ENCODE assay signal across 8 cellular contexts in the genomic region with DNA sequence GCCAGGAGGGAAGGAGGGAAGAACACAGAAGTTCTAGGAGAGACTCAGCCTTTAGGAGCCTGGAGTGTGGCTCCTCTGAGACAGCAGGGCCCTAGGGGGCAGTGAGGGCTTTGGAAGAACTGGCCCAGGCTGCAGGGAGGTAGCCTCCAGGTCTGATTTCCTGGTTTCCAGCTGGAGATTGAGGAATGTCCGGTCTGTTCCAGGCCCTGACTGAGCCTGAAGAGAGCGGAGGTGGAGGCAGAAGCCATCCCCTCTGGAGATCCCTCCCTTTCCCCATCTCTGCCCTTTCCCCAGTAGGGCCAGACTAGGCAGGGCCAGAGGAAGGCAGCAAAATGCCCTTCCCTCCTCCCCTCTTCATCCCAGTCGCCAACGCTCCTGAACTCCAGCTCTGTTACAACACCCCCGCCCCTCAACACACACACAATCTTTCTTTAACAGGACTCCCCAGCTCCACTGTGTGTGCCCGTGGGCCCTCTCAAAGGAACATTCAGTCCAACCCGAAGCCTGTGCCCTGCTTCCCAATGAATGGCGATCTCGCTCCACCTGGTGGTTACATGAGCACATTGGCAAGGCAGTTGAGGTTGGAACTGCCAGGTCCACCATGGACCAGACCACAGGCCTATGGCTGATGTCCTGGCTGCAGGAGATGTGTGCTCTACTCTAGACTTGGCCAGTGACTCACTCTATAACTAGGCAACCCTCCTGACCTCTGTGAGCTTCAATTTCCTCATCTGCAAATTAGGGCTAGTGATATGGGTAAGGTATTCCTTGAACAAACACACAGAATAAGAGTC. TPM values are rescaled to one million over a fixed set of nuclear protein-coding genes. Genes with fewer than 3 reads are reported as not detected.
DNase-seq lines count a peak whose midpoint lies in the region; ATAC-seq, FAIRE-seq and TF ChIP-seq lines count a peak whose summit lies in the region.

No MANE protein-coding gene starts in this region.

- no peak overlapping the region for H3K4me3 ChIP-seq in fibroblast of lung (replicated peaks in 1 of 4; ENCODE audit: control extremely low read depth in 1 of 4, insufficient read depth in 1 of 4, low read depth in 3 of 4, low read length in 4 of 4)
- H3K4me3 ChIP-seq in naive thymus-derived CD4-positive, alpha-beta T cell (ENCODE audit: low read length): no peak overlapping the region

- H3K9me3 Mint-ChIP-seq in activated T-helper 1 cell treated with anti-CD3 and anti-CD28 coated beads, Interleukin-12 subunit alpha, Interleukin-12 subunit beta, Interleukin-2, Interleukin-4 antibody, amounts not matched to agents 30 ng/mL and 10 ng/mL and 1 ng/mL, durations not matched to agents 14 hours and 24 hours and 36 hours: no peaks in the 10 kb centered on the region
- no peaks in the 10 kb centered on the region for H3K9me3 Mint-ChIP-seq in naive thymus-derived CD4-positive, alpha-beta T cell

- peaks cover 1% of the 10 kb centered on the region for H3K36me3 ChIP-seq in fibroblast of lung (ENCODE audit: control insufficient read depth, insufficient read depth, low read length)
- H3K36me3 ChIP-seq in naive thymus-derived CD4-positive, alpha-beta T cell (ENCODE audit: control insufficient read depth in 2 of 3, insufficient read depth in 3 of 3, low read length in 3 of 3): no peaks in the 10 kb centered on the region

- in situ Hi-C loops in ACHN (cut with HindIII; ENCODE audit: low pct_ligation_motif_present, low pct_unique_long_range_greater_than_20kb, low sequenced_read_pairs): no loop called here
- in situ Hi-C loops in KBM-7 (cut with MboI; ENCODE audit: low pct_unique_long_range_greater_than_20kb, low sequenced_read_pairs): no loop called here

- H2AFZ ChIP-seq in fibroblast of lung (ENCODE audit: low read length): peak overlapping the region; percentile 75

- peak; percentile 91 to 92 for TF ChIP-seq CTCF in fibroblast of lung (conservative IDR thresholded peaks at IDR 0.05 in 1 of 2, IDR thresholded peaks at IDR 0.05 in 1 of 2; ENCODE audit: low read depth in 1 of 2, low read length in 2 of 2)

- H3K79me2 ChIP-seq in fibroblast of lung (ENCODE audit: control insufficient read depth, insufficient read depth, low read length): no peaks in the 10 kb centered on the region

- H3K27ac Mint-ChIP-seq in activated T-helper 1 cell treated with anti-CD3 and anti-CD28 coated beads, Interleukin-12 subunit alpha, Interleukin-12 subunit beta, Interleukin-2, Interleukin-4 antibody, amounts not matched to agents 30 ng/mL and 10 ng/mL and 1 ng/mL, durations not matched to agents 14 hours and 24 hours and 36 hours: peak overlapping the region; percentile 88
- peak overlapping the region; percentile 37 to 85 (median 73) for H3K27ac Mint-ChIP-seq in naive thymus-derived CD4-positive, alpha-beta T cell

- CTCF ChIA-PET in naive thymus-derived CD4-positive, alpha-beta T cell (lab: Charles Lee): interaction anchor here (0.5 to 9.1 kb wide), 26 partner anchors 8 to 775 kb away, joined by 3 to 165 read pairs (median 6); partner anchors contain the start of genes MAP7D1, THRAP3 and TRAPPC3

- ATAC-seq in GM19023 (IDR thresholded peaks at IDR 0.05; ENCODE audit: unreplicated experiment): peak; percentile 55
- peak; percentile 99 for ATAC-seq in naive thymus-derived CD4-positive, alpha-beta T cell

- FAIRE-seq in RCC 7860 (lab: Jason Lieb, UNC): peak; percentile 75

- H4K20me1 ChIP-seq in fibroblast of lung (ENCODE audit: control insufficient read depth, extremely low read depth, insufficient read depth, low read length): no peaks in the 10 kb centered on the region

- H3K4me3 Mint-ChIP-seq in activated T-helper 1 cell treated with anti-CD3 and anti-CD28 coated beads, Interleukin-12 subunit alpha, Interleukin-12 subunit beta, Interleukin-2, Interleukin-4 antibody, amounts not matched to agents 30 ng/mL and 10 ng/mL and 1 ng/mL, durations not matched to agents 14 hours and 24 hours and 36 hours: no peak overlapping the region
- no peak overlapping the region for H3K4me3 Mint-ChIP-seq in naive thymus-derived CD4-positive, alpha-beta T cell

- H3K27me3 ChIP-seq in fibroblast of lung (ENCODE audit: control insufficient read depth, insufficient read depth, low read length): no peaks in the 10 kb centered on the region
- H3K27me3 ChIP-seq in naive thymus-derived CD4-positive, alpha-beta T cell (ENCODE audit: control insufficient read depth in 2 of 2, insufficient read depth in 2 of 2, low read length in 2 of 2): no peaks in the 10 kb centered on the region

- peaks cover 2% of the 10 kb centered on the region for H3K4me1 ChIP-seq in fibroblast of lung (ENCODE audit: control insufficient read depth, extremely low read depth, insufficient read depth, low read length)
- H3K4me1 ChIP-seq in naive thymus-derived CD4-positive, alpha-beta T cell (ENCODE audit: control insufficient read depth in 2 of 2, insufficient read depth in 2 of 2, low read length in 2 of 2): no peaks in the 10 kb centered on the region

- H3K9me3 ChIP-seq in fibroblast of lung (ENCODE audit: control insufficient read depth, insufficient read depth, low read depth, low read length): no peaks in the 10 kb centered on the region
- H3K9me3 ChIP-seq in naive thymus-derived CD4-positive, alpha-beta T cell (ENCODE audit: control insufficient read depth in 2 of 3, low read length in 3 of 3): no peaks in the 10 kb centered on the region

- H3K9ac ChIP-seq in fibroblast of lung (ENCODE audit: insufficient read depth, low read length): peak overlapping the region; percentile 17

- H3K36me3 Mint-ChIP-seq in activated T-helper 1 cell treated with anti-CD3 and anti-CD28 coated beads, Interleukin-12 subunit alpha, Interleukin-12 subunit beta, Interleukin-2, Interleukin-4 antibody, amounts not matched to agents 30 ng/mL and 10 ng/mL and 1 ng/mL, durations not matched to agents 14 hours and 24 hours and 36 hours (ENCODE audit: low read depth): peaks cover 4% of the 10 kb centered on the region
- peaks cover 0 to 3% (median 0%) of the 10 kb centered on the region in 5 donors for H3K36me3 Mint-ChIP-seq in naive thymus-derived CD4-positive, alpha-beta T cell

- DNase-seq in ACHN (peak; percentile 83), KBM-7 (peak; percentile 84), RCC 7860 (ENCODE audit: low spot score) (peak; percentile 83), fibroblast of lung (ENCODE audit: low read depth in 2 of 2) (peak; percentile 87 to 90)
- DNase-seq in activated T-helper 1 cell treated with anti-CD3 and anti-CD28 coated beads, Interleukin-12 subunit alpha, Interleukin-12 subunit beta, Interleukin-2, Interleukin-4 antibody, amounts not matched to agents 30 ng/mL and 10 ng/mL and 1 ng/mL, durations not matched to agents 14 hours and 24 hours and 36 hours (ENCODE audit: low spot score): peak; percentile 76
- peak; percentile 56 to 86 (median 80) for DNase-seq in naive thymus-derived CD4-positive, alpha-beta T cell
- DNase-seq in stimulated activated CD8-positive, alpha-beta memory T cell treated with anti-CD3 and anti-CD28 coated beads, Interleukin-7, amount 100 ng/mL, for 48 hours (ENCODE audit: extremely low read depth in 1 of 2, low read depth in 1 of 2): peak; percentile 43 to 68

- peak overlapping the region; percentile 71 for H3K27ac ChIP-seq in fibroblast of lung (ENCODE audit: insufficient read depth, low read length)
- no peak overlapping the region for H3K27ac ChIP-seq in naive thymus-derived CD4-positive, alpha-beta T cell (ENCODE audit: low read depth, low read length)

- POLR2A ChIA-PET in naive thymus-derived CD4-positive, alpha-beta T cell (lab: Charles Lee): interaction anchor here (0.6 to 6.8 kb wide), 8 partner anchors 15 to 1020 kb away, joined by 3 to 138 read pairs (median 4); partner anchors contain the start of genes MAP7D1, THRAP3 and TRAPPC3

- H3K27me3 Mint-ChIP-seq in activated T-helper 1 cell treated with anti-CD3 and anti-CD28 coated beads, Interleukin-12 subunit alpha, Interleukin-12 subunit beta, Interleukin-2, Interleukin-4 antibody, amounts not matched to agents 30 ng/mL and 10 ng/mL and 1 ng/mL, durations not matched to agents 14 hours and 24 hours and 36 hours (ENCODE audit: insufficient read depth): no peaks in the 10 kb centered on the region
- H3K27me3 Mint-ChIP-seq in naive thymus-derived CD4-positive, alpha-beta T cell: no peaks in the 10 kb centered on the region

- H3K4me1 Mint-ChIP-seq in activated T-helper 1 cell treated with anti-CD3 and anti-CD28 coated beads, Interleukin-12 subunit alpha, Interleukin-12 subunit beta, Interleukin-2, Interleukin-4 antibody, amounts not matched to agents 30 ng/mL and 10 ng/mL and 1 ng/mL, durations not matched to agents 14 hours and 24 hours and 36 hours (ENCODE audit: low read depth): peaks cover 6% of the 10 kb centered on the region
- peaks cover 0 to 16% (median 12%) of the 10 kb centered on the region in 7 donors for H3K4me1 Mint-ChIP-seq in naive thymus-derived CD4-positive, alpha-beta T cell

- intact Hi-C loops in activated T-helper 1 cell treated with anti-CD3 and anti-CD28 coated beads, Interleukin-12 subunit alpha, Interleukin-12 subunit beta, Interleukin-2, Interleukin-4 antibody, amounts not matched to agents 30 ng/mL and 10 ng/mL and 1 ng/mL, durations not matched to agents 14 hours and 24 hours and 36 hours (cut with micrococcal nuclease): loop anchor here (1.0 kb wide), 4 partner anchors 36 to 97 kb away; partner anchors contain the start of genes THRAP3 and TRAPPC3
- intact Hi-C loops in naive thymus-derived CD4-positive, alpha-beta T cell (cut with micrococcal nuclease): loop anchor here (1.0 kb wide), 6 partner anchors 27 to 97 kb away; partner anchors contain the start of genes TRAPPC3 (in 2 of the 2) and THRAP3 (in 1 of the 2)

- H3K4me2 ChIP-seq in fibroblast of lung (ENCODE audit: extremely low read depth, insufficient read depth, low read length): peak overlapping the region; percentile 46

RNA-seq across cellular contexts. Expression of gene MAP7D1, which starts 32.0 kb away (rescaled TPM):
- 167 and 169 TPM in 2 replicates for total RNA-seq in activated T-helper 1 cell treated with anti-CD3 and anti-CD28 coated beads, Interleukin-12 subunit alpha, Interleukin-12 subunit beta, Interleukin-2, Interleukin-4 antibody, amounts not matched to agents 30 ng/mL and 10 ng/mL and 1 ng/mL, durations not matched to agents 14 hours and 24 hours and 36 hours
- 52.6 and 78.4 TPM in 2 replicates for total RNA-seq in fibroblast of lung
- polyA plus RNA-seq in fibroblast of lung: 70.6 and 91.2 TPM in 2 replicates
- polyA plus RNA-seq in fibroblast of lung (2012): 113 and 136 TPM in 2 replicates
- polyA minus RNA-seq in fibroblast of lung (ENCODE audit: low replicate concordance): 117 and 164 TPM in 2 replicates
- 100 to 1,000 TPM; 156 to 257 (median 235) TPM for total RNA-seq in naive thymus-derived CD4-positive, alpha-beta T cell
- 10 to 100 TPM; 15.2 to 55.0 TPM for polyA plus RNA-seq in naive thymus-derived CD4-positive, alpha-beta T cell

RNA-seq across cellular contexts. Expression of gene THRAP3, which starts 36.2 kb away (rescaled TPM):
- 147 and 154 TPM in 2 replicates for total RNA-seq in activated T-helper 1 cell treated with anti-CD3 and anti-CD28 coated beads, Interleukin-12 subunit alpha, Interleukin-12 subunit beta, Interleukin-2, Interleukin-4 antibody, amounts not matched to agents 30 ng/mL and 10 ng/mL and 1 ng/mL, durations not matched to agents 14 hours and 24 hours and 36 hours
- total RNA-seq in fibroblast of lung: 67.5 and 92.5 TPM in 2 replicates
- polyA plus RNA-seq in fibroblast of lung: 96.4 and 97.5 TPM in 2 replicates
- polyA plus RNA-seq in fibroblast of lung (2012): 69.5 and 80.1 TPM in 2 replicates
- 46.3 and 51.7 TPM in 2 replicates for polyA minus RNA-seq in fibroblast of lung (ENCODE audit: low replicate concordance)
- total RNA-seq in naive thymus-derived CD4-positive, alpha-beta T cell: 100 to 1,000 TPM in 3 of 5 experiments, 10 to 100 TPM in 2; 62.1 to 138 (median 122) TPM
- 100 to 1,000 TPM in 1 of 2 donors, 10 to 100 TPM in 1; 99.7 to 112 TPM for polyA plus RNA-seq in naive thymus-derived CD4-positive, alpha-beta T cell

RNA-seq across cellular contexts. Expression of gene TRAPPC3, which starts 38.7 kb away (rescaled TPM):
- 74.2 and 74.4 TPM in 2 replicates for total RNA-seq in activated T-helper 1 cell treated with anti-CD3 and anti-CD28 coated beads, Interleukin-12 subunit alpha, Interleukin-12 subunit beta, Interleukin-2, Interleukin-4 antibody, amounts not matched to agents 30 ng/mL and 10 ng/mL and 1 ng/mL, durations not matched to agents 14 hours and 24 hours and 36 hours
- 70.6 and 88.5 TPM in 2 replicates for total RNA-seq in fibroblast of lung
- 102 and 105 TPM in 2 replicates for polyA plus RNA-seq in fibroblast of lung
- polyA plus RNA-seq in fibroblast of lung (2012): 90.0 and 102 TPM in 2 replicates
- polyA minus RNA-seq in fibroblast of lung (ENCODE audit: low replicate concordance): 12.7 and 13.7 TPM in 2 replicates
- 10 to 100 TPM; 32.1 to 60.5 (median 47.2) TPM for total RNA-seq in naive thymus-derived CD4-positive, alpha-beta T cell
- polyA plus RNA-seq in naive thymus-derived CD4-positive, alpha-beta T cell: 100 to 1,000 TPM in 1 of 2 donors, 10 to 100 TPM in 1; 98.6 to 110 TPM
